In the genomic region with DNA sequence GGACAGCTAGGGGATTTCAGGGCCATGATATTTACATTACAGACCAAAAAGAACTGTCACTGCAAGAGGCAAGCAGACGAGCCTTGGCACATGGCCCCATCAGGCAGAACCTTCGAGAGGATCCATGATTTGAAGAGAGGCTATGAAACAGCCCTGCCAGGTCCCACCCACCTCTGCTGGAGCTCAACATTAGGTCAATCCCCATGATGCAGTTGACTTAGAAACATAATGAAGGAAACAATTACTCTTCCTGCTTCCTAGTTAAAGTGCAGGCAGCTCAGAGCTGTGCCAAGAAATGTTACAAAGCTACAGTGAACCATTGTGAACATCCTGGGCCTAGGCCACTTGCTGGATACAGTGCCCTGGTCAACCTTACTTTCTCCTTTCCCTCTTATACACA, we compare ENCODE assay signal across 21 cellular contexts. TPM values are rescaled to one million over a fixed set of nuclear protein-coding genes. Genes with fewer than 3 reads are reported as not detected.
A peak's percentile ranks its signal among the peaks of the same experiment; 100 is the strongest.
DNase-seq lines count a peak whose midpoint lies in the region; ATAC-seq and TF ChIP-seq lines count a peak whose summit lies in the region.
"Had no signal": no experiment of that assay in that cellular context is flagged by ENCODE, and none has a peak within 500 bp of the region (broad histone marks: within the 10 kb centered on the region; RNA-seq: fewer than 3 reads in every experiment).

No MANE protein-coding gene starts in this region.

- H3K27me3 Mint-ChIP-seq in WTC11 (ENCODE audit: low read depth), result no peaks in the 10 kb centered on the region; the same call in none of the 2 replicates
- no peaks in the 10 kb centered on the region for H3K27me3 Mint-ChIP-seq in nephron (ENCODE audit: low read depth)
- H3K27me3 Mint-ChIP-seq: activated CD8-positive, alpha-beta memory T cell treated with anti-CD3 and anti-CD28 coated beads, Interleukin-2, amount 10 ng/mL, durations not matched to agents 7 days and 5 days; naive thymus-derived CD4-positive, alpha-beta T cell; progenitor cell of endocrine pancreas had no signal

- H3K36me3 Mint-ChIP-seq in WTC11, result peaks cover 66% of the 10 kb centered on the region
- peaks cover 76% of the 10 kb centered on the region for H3K36me3 Mint-ChIP-seq in nephron (ENCODE audit: low read depth)

- peak; percentile 36 for DNase-seq in Ammon's horn (ENCODE audit: low spot score)
- no peak for DNase-seq in WTC11 (ENCODE audit: low spot score)
- peak; percentile 8 for DNase-seq in fibroblast of mammary gland (ENCODE audit: low read depth)
- no peak for DNase-seq in NCI-H1930 (lab: John Stamatoyannopoulos, UW)
- no peak for DNase-seq in stimulated activated CD4-positive, alpha-beta T cell treated with anti-CD3 and anti-CD28 coated beads, Interleukin-15, amount 100 ng/mL, for 24 hours
- DNase-seq in DMS114 treated with DMSO at 0.1 percent for 48 hours (lab: John Stamatoyannopoulos, UW; ENCODE audit: unreplicated experiment), result no peak
- DNase-seq: activated CD4-positive, CD25-positive, alpha-beta regulatory T cell treated with anti-CD3 and anti-CD28 coated beads, Interleukin-2, amount 50 U/mL, for 72 hours; activated CD8-positive, alpha-beta memory T cell treated with anti-CD3 and anti-CD28 coated beads, Interleukin-2, amount 10 ng/mL, durations not matched to agents 7 days and 5 days; activated effector memory CD4-positive, alpha-beta T cell treated with anti-CD3 and anti-CD28 coated beads, Interleukin-2, amount 50 U/mL, for 16 hours; foreskin fibroblast; KG1; lower lobe of right lung; naive thymus-derived CD4-positive, alpha-beta T cell; NCI-H1417 treated with DMSO at 0.1 percent for 48 hours; NCI-H524; SJCRH30; stomach had no signal

- H3K9me3 Mint-ChIP-seq in WTC11, result peaks cover 50% of the 10 kb centered on the region
- H3K9me3 Mint-ChIP-seq in nephron, result peaks cover 34% of the 10 kb centered on the region

- CTCF ChIA-PET in WTC11 (lab: Charles Lee), result interaction anchor here (0.7 kb wide), 1 partner anchor 134 kb away, joined by 3 read pairs; no protein-coding TSS in a partner anchor

- H3K4me1 Mint-ChIP-seq in WTC11 (peaks cover 11% of the 10 kb centered on the region), nephron (peaks cover 12% of the 10 kb centered on the region)
- H3K4me1 Mint-ChIP-seq: activated CD8-positive, alpha-beta memory T cell treated with anti-CD3 and anti-CD28 coated beads, Interleukin-2, amount 10 ng/mL, durations not matched to agents 7 days and 5 days; naive thymus-derived CD4-positive, alpha-beta T cell had no signal

- TF ChIP-seq CTCF in WTC11 (IDR thresholded peaks at IDR 0.05), result no peak
- no peak for TF ChIP-seq CTCF in fibroblast of mammary gland (conservative IDR thresholded peaks at IDR 0.05; ENCODE audit: control insufficient read depth, insufficient read depth, low read depth, low read length)
- TF ChIP-seq CTCF in nephron (IDR thresholded peaks at IDR 0.05; ENCODE audit: unreplicated experiment in 3 of 3), result no peak

- H3K4me3 Mint-ChIP-seq in WTC11, result no peak overlapping the region
- H3K4me3 Mint-ChIP-seq in nephron, result no peak overlapping the region
- H3K4me3 Mint-ChIP-seq: activated CD8-positive, alpha-beta memory T cell treated with anti-CD3 and anti-CD28 coated beads, Interleukin-2, amount 10 ng/mL, durations not matched to agents 7 days and 5 days; naive thymus-derived CD4-positive, alpha-beta T cell; T-helper 2 cell treated with Interferon-gamma antibody and Interleukin-4, amounts not matched to agents 5 μg/mL and 100 μg/mL, for 36 hours had no signal

- ATAC-seq in WTC11, result no peak
- ATAC-seq in HG03135 (IDR thresholded peaks at IDR 0.05; ENCODE audit: unreplicated experiment), result no peak
- ATAC-seq: activated CD8-positive, alpha-beta memory T cell treated with anti-CD3 and anti-CD28 coated beads, Interleukin-2, amount 10 ng/mL, durations not matched to agents 7 days and 5 days; lower lobe of right lung; naive thymus-derived CD4-positive, alpha-beta T cell had no signal

- H3K27ac Mint-ChIP-seq in WTC11, result peak overlapping the region; percentile 35; the same call in 1 of the 2 replicates
- peak overlapping the region in 2 of 3 experiments; percentile 63 to 92 for H3K27ac Mint-ChIP-seq in nephron
- H3K27ac Mint-ChIP-seq: activated CD8-positive, alpha-beta memory T cell treated with anti-CD3 and anti-CD28 coated beads, Interleukin-2, amount 10 ng/mL, durations not matched to agents 7 days and 5 days; naive thymus-derived CD4-positive, alpha-beta T cell; progenitor cell of endocrine pancreas; T-helper 2 cell treated with Interferon-gamma antibody and Interleukin-4, amounts not matched to agents 5 μg/mL and 100 μg/mL, for 36 hours had no signal

- POLR2A ChIA-PET in WTC11 (lab: Charles Lee), result interaction anchor here (0.6 to 1.1 kb wide), 2 partner anchors 152 to 637 kb away, joined by 3 to 4 read pairs; partner anchors contain the start of gene PRDX1

- no peak overlapping the region for H3K4me3 ChIP-seq in fibroblast of mammary gland (ENCODE audit: control insufficient read depth, low read depth, low read length)
- H3K4me3 ChIP-seq: lower lobe of right lung, SJCRH30, stomach had no signal

TF ChIP-seq in WTC11, 78 proteins besides CTCF, POLR2A, EP300 and RAD21 (continues in another document):
- TF ChIP-seq NR2C2 (CRISPR knock-in tag; IDR thresholded peaks at IDR 0.05), result no peak
- TF ChIP-seq MYBL2 (CRISPR knock-in tag; IDR thresholded peaks at IDR 0.05), result no peak
- no peak for TF ChIP-seq ZMAT4 (CRISPR knock-in tag; IDR thresholded peaks at IDR 0.05)
- TF ChIP-seq OVOL2 (CRISPR knock-in tag; IDR thresholded peaks at IDR 0.05; ENCODE audit: borderline replicate concordance), result no peak
- no peak for TF ChIP-seq SOX15 (CRISPR knock-in tag; IDR thresholded peaks at IDR 0.05)
- TF ChIP-seq, protein P1, sequence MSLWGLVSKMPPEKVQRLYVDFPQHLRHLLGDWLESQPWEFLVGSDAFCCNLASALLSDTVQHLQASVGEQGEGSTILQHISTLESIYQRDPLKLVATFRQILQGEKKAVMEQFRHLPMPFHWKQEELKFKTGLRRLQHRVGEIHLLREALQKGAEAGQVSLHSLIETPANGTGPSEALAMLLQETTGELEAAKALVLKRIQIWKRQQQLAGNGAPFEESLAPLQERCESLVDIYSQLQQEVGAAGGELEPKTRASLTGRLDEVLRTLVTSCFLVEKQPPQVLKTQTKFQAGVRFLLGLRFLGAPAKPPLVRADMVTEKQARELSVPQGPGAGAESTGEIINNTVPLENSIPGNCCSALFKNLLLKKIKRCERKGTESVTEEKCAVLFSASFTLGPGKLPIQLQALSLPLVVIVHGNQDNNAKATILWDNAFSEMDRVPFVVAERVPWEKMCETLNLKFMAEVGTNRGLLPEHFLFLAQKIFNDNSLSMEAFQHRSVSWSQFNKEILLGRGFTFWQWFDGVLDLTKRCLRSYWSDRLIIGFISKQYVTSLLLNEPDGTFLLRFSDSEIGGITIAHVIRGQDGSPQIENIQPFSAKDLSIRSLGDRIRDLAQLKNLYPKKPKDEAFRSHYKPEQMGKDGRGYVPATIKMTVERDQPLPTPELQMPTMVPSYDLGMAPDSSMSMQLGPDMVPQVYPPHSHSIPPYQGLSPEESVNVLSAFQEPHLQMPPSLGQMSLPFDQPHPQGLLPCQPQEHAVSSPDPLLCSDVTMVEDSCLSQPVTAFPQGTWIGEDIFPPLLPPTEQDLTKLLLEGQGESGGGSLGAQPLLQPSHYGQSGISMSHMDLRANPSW (CRISPR knock-in tag; conservative IDR thresholded peaks at IDR 0.05; ENCODE audit: low read depth), result no peak
- no peak for TF ChIP-seq AFF4 (CRISPR knock-in tag; IDR thresholded peaks at IDR 0.05; ENCODE audit: borderline replicate concordance)
- no peak for TF ChIP-seq USF1 (CRISPR knock-in tag; IDR thresholded peaks at IDR 0.05)
- TF ChIP-seq ZNF416 (CRISPR knock-in tag; IDR thresholded peaks at IDR 0.05), result no peak

RNA-seq across cellular contexts. Expression of gene PTCH2, which starts 41.7 kb away (rescaled TPM):
- 0.71 to 1.1 TPM (median 0.96 TPM) in 3 replicates for total RNA-seq in WTC11 (2021)

Comparison
In these comparisons a context has a peak if more than half of its experiments do, and no peak if none do; other contexts are left out.
1. DNase-seq: peak in Ammon's horn (single experiment) and fibroblast of mammary gland (single experiment); none in WTC11 (single experiment), NCI-H1930 (0 of 2), stimulated activated CD4-positive, alpha-beta T cell treated with anti-CD3 and anti-CD28 coated beads, Interleukin-15, amount 100 ng/mL, for 24 hours (single experiment) and DMS114 treated with DMSO at 0.1 percent for 48 hours (single experiment).